1 cellular context compared by ENCODE assay signal in genomic region chr17:30939059-30939689, GRCh38.
A peak's percentile ranks its signal among the peaks of the same experiment; 100 is the strongest.
TF ChIP-seq lines count a peak whose summit lies in the region.

No MANE protein-coding gene starts in this region.

TF ChIP-seq in K562, 482 proteins besides CTCF, POLR2A, EP300 and RAD21 (continued from another document):
- TF ChIP-seq, protein P1, sequence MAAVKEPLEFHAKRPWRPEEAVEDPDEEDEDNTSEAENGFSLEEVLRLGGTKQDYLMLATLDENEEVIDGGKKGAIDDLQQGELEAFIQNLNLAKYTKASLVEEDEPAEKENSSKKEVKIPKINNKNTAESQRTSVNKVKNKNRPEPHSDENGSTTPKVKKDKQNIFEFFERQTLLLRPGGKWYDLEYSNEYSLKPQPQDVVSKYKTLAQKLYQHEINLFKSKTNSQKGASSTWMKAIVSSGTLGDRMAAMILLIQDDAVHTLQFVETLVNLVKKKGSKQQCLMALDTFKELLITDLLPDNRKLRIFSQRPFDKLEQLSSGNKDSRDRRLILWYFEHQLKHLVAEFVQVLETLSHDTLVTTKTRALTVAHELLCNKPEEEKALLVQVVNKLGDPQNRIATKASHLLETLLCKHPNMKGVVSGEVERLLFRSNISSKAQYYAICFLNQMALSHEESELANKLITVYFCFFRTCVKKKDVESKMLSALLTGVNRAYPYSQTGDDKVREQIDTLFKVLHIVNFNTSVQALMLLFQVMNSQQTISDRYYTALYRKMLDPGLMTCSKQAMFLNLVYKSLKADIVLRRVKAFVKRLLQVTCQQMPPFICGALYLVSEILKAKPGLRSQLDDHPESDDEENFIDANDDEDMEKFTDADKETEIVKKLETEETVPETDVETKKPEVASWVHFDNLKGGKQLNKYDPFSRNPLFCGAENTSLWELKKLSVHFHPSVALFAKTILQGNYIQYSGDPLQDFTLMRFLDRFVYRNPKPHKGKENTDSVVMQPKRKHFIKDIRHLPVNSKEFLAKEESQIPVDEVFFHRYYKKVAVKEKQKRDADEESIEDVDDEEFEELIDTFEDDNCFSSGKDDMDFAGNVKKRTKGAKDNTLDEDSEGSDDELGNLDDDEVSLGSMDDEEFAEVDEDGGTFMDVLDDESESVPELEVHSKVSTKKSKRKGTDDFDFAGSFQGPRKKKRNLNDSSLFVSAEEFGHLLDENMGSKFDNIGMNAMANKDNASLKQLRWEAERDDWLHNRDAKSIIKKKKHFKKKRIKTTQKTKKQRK (IDR thresholded peaks at IDR 0.05; ENCODE audit: borderline replicate concordance, low read depth, low read length): no peak
- TF ChIP-seq MTF1 (CRISPR knock-in tag; IDR thresholded peaks at IDR 0.05; ENCODE audit: borderline replicate concordance): no peak
- TF ChIP-seq, protein P2, sequence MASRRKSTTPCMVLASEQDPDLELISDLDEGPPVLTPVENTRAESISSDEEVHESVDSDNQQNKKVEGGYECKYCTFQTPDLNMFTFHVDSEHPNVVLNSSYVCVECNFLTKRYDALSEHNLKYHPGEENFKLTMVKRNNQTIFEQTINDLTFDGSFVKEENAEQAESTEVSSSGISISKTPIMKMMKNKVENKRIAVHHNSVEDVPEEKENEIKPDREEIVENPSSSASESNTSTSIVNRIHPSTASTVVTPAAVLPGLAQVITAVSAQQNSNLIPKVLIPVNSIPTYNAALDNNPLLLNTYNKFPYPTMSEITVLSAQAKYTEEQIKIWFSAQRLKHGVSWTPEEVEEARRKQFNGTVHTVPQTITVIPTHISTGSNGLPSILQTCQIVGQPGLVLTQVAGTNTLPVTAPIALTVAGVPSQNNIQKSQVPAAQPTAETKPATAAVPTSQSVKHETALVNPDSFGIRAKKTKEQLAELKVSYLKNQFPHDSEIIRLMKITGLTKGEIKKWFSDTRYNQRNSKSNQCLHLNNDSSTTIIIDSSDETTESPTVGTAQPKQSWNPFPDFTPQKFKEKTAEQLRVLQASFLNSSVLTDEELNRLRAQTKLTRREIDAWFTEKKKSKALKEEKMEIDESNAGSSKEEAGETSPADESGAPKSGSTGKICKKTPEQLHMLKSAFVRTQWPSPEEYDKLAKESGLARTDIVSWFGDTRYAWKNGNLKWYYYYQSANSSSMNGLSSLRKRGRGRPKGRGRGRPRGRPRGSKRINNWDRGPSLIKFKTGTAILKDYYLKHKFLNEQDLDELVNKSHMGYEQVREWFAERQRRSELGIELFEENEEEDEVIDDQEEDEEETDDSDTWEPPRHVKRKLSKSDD (conservative IDR thresholded peaks at IDR 0.05; ENCODE audit: low read length): no peak
- no peak for TF ChIP-seq ARID1B (IDR thresholded peaks at IDR 0.05)
- TF ChIP-seq HDGF (IDR thresholded peaks at IDR 0.05): no peak
- TF ChIP-seq, protein P3, sequence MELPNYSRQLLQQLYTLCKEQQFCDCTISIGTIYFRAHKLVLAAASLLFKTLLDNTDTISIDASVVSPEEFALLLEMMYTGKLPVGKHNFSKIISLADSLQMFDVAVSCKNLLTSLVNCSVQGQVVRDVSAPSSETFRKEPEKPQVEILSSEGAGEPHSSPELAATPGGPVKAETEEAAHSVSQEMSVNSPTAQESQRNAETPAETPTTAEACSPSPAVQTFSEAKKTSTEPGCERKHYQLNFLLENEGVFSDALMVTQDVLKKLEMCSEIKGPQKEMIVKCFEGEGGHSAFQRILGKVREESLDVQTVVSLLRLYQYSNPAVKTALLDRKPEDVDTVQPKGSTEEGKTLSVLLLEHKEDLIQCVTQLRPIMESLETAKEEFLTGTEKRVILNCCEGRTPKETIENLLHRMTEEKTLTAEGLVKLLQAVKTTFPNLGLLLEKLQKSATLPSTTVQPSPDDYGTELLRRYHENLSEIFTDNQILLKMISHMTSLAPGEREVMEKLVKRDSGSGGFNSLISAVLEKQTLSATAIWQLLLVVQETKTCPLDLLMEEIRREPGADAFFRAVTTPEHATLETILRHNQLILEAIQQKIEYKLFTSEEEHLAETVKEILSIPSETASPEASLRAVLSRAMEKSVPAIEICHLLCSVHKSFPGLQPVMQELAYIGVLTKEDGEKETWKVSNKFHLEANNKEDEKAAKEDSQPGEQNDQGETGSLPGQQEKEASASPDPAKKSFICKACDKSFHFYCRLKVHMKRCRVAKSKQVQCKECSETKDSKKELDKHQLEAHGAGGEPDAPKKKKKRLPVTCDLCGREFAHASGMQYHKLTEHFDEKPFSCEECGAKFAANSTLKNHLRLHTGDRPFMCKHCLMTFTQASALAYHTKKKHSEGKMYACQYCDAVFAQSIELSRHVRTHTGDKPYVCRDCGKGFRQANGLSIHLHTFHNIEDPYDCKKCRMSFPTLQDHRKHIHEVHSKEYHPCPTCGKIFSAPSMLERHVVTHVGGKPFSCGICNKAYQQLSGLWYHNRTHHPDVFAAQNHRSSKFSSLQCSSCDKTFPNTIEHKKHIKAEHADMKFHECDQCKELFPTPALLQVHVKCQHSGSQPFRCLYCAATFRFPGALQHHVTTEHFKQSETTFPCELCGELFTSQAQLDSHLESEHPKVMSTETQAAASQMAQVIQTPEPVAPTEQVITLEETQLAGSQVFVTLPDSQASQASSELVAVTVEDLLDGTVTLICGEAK (IDR thresholded peaks at IDR 0.05): 0 out of 2 replicates have a peak, but pooled peaks have one; percentile 31
- TF ChIP-seq, protein P3 (CRISPR knock-in tag; IDR thresholded peaks at IDR 0.05): no peak
- TF ChIP-seq ZNF644 (tag; IDR thresholded peaks at IDR 0.05; ENCODE audit: low read depth): no peak
- TF ChIP-seq LCOR (CRISPR knock-in tag; IDR thresholded peaks at IDR 0.05): no peak
- no peak for TF ChIP-seq EP400 (IDR thresholded peaks at IDR 0.05)
- peak; percentile 54; the same call in 1 of the 2 replicates for TF ChIP-seq MEF2A (IDR thresholded peaks at IDR 0.05; ENCODE audit: control insufficient read depth, low read depth, low read length)
- no peak for TF ChIP-seq ZNF77 (CRISPR knock-in tag; IDR thresholded peaks at IDR 0.05)
- TF ChIP-seq, protein P4, sequence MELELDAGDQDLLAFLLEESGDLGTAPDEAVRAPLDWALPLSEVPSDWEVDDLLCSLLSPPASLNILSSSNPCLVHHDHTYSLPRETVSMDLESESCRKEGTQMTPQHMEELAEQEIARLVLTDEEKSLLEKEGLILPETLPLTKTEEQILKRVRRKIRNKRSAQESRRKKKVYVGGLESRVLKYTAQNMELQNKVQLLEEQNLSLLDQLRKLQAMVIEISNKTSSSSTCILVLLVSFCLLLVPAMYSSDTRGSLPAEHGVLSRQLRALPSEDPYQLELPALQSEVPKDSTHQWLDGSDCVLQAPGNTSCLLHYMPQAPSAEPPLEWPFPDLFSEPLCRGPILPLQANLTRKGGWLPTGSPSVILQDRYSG (tag; conservative IDR thresholded peaks at IDR 0.05; ENCODE audit: low read depth): no peak
- no peak for TF ChIP-seq KLF1 (tag; IDR thresholded peaks at IDR 0.05)
